ENCODE assay signal across 14 cellular contexts in the genomic region with DNA sequence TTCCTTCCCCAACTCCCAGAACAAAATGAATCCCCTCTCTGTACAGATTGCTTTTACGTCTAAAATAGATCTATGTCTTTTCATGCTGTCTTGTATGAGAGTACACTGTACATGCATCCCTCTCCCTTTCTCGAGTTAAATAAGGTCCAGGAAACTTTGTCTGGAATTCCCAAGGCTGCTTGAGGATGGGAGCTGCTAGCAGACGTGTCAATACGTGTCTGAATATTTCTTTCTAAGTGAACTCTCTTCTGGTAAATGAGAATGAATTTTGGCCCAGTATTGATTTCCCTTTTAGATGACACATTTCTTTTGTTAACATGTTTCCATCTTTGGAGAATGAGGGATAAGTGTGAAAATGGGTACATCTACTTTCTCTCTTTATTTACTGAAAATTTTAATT. TPM values are rescaled to one million over a fixed set of nuclear protein-coding genes. Genes with fewer than 3 reads are reported as not detected.
A peak's percentile ranks its signal among the peaks of the same experiment; 100 is the strongest.
DNase-seq lines count a peak whose midpoint lies in the region; ATAC-seq and TF ChIP-seq lines count a peak whose summit lies in the region.
"Had no signal": no experiment of that assay in that cellular context is flagged by ENCODE, and none has a peak within 500 bp of the region (broad histone marks: within the 10 kb centered on the region; RNA-seq: fewer than 3 reads in every experiment).

No MANE protein-coding gene starts in this region.

- H2AK5ac ChIP-seq in neuronal stem cell (ENCODE audit: low read depth, low read length): no peak overlapping the region

- no peak for TF ChIP-seq EP300 in suprapubic skin (IDR thresholded peaks at IDR 0.05)

- no peak for ATAC-seq in GM18909 (IDR thresholded peaks at IDR 0.05; ENCODE audit: poor library complexity, unreplicated experiment)

- peaks cover 0 to 4% of the 10 kb centered on the region in 2 donors for H3K4me1 ChIP-seq in breast epithelium
- peaks cover 16% of the 10 kb centered on the region for H3K4me1 ChIP-seq in suprapubic skin
- no peaks in the 10 kb centered on the region for H3K4me1 ChIP-seq in adrenal gland (replicated peaks in 1 of 2)
- H3K4me1 ChIP-seq in neuronal stem cell (ENCODE audit: control insufficient read depth in 2 of 2, insufficient read depth in 1 of 2, low read depth in 1 of 2, low read length in 2 of 2): peaks cover 0 to 2% of the 10 kb centered on the region in 2 donors
- H3K4me1 ChIP-seq: BLaER1 treated with 17β-estradiol and CSF1 and Interleukin-3, amounts not matched to agents 10 nM and 100 nM; HAP-1 had no signal

- WGBS in suprapubic skin: 57% methylated on average over 4 of the region's 4 CpGs
- 79 to 86% (median 85%) methylated on average over 4 of the region's 4 CpGs for WGBS in adrenal gland, 4 donors
- no CpG with 5 or more reads among the region's 4 CpGs for WGBS in neuronal stem cell (ENCODE audit: extremely low coverage in 2 of 2, insufficient read length in 2 of 2, insufficient replicate concordance in 1 of 2), 2 donors

- TF ChIP-seq POLR2A in breast epithelium (IDR thresholded peaks at IDR 0.05) (no peak), suprapubic skin (IDR thresholded peaks at IDR 0.05) (no peak), adrenal gland (IDR thresholded peaks at IDR 0.05) (no peak)

- no peak overlapping the region for H3K4me2 ChIP-seq in neuronal stem cell (ENCODE audit: insufficient read depth, low read length, poor library complexity, severe bottlenecking)
- H3K4me2 ChIP-seq: BLaER1 treated with 17β-estradiol and CSF1 and Interleukin-3, amounts not matched to agents 10 nM and 100 nM had no signal

- no peaks in the 10 kb centered on the region for H3K79me1 ChIP-seq in neuronal stem cell (ENCODE audit: low read depth, low read length)

- H3K9me3 Mint-ChIP-seq in nephron progenitor cell: peaks cover 18% of the 10 kb centered on the region

- H2BK12ac ChIP-seq in neuronal stem cell (ENCODE audit: low read length): no peak overlapping the region

- H4K91ac ChIP-seq in neuronal stem cell (ENCODE audit: low read depth, low read length, poor library complexity): no peak overlapping the region

- TF ChIP-seq CTCF in breast epithelium (IDR thresholded peaks at IDR 0.05) (no peak), dorsolateral prefrontal cortex (IDR thresholded peaks at IDR 0.05 in 54 of 56, conservative IDR thresholded peaks at IDR 0.05 in 2 of 56; ENCODE audit: low read depth in 1 of 56, partially characterized antibody in 56 of 56) (no peak), nephron progenitor cell (IDR thresholded peaks at IDR 0.05) (no peak), suprapubic skin (IDR thresholded peaks at IDR 0.05) (no peak), adrenal gland (IDR thresholded peaks at IDR 0.05) (no peak)

- H3K36me3 ChIP-seq in breast epithelium (no peaks in the 10 kb centered on the region), suprapubic skin (no peaks in the 10 kb centered on the region), adrenal gland (replicated peaks in 1 of 2) (no peaks in the 10 kb centered on the region), neuronal stem cell (replicated peaks in 1 of 2; ENCODE audit: control insufficient read depth in 2 of 2, insufficient read depth in 2 of 2, low read length in 2 of 2) (no peaks in the 10 kb centered on the region)
- H3K36me3 ChIP-seq: BLaER1 treated with 17β-estradiol and CSF1 and Interleukin-3, amounts not matched to agents 10 nM and 100 nM; HAP-1 had no signal

- H3K23ac ChIP-seq in neuronal stem cell (ENCODE audit: low read depth, low read length, poor library complexity): no peak overlapping the region

- H3K27ac ChIP-seq in breast epithelium (peak overlapping the region; percentile 83 to 86), dorsolateral prefrontal cortex (peak overlapping the region in 38 of 59 donors; percentile 7 to 91 (median 76)), suprapubic skin (peak overlapping the region; percentile 2), adrenal gland (no peak overlapping the region), neuronal stem cell (replicated peaks; ENCODE audit: low read length) (no peak overlapping the region)
- H3K27ac ChIP-seq: BLaER1 treated with 17β-estradiol and CSF1 and Interleukin-3, amounts not matched to agents 10 nM and 100 nM had no signal

- intact Hi-C loops in breast epithelium (cut with DNase I; ENCODE audit: low total_unique reads): no loop called here
- intact Hi-C loops in dorsolateral prefrontal cortex (cut with DNase I): loop anchor here (5.0 kb wide), 1 partner anchor 60 kb away; the partner anchor contains the start of gene GAS1 (in 2 of the 2)
- intact Hi-C loops in adrenal gland (cut with DNase I): no loop called here

- H2BK15ac ChIP-seq in neuronal stem cell (ENCODE audit: low read length): no peak overlapping the region

- no peaks in the 10 kb centered on the region for H3K27me3 Mint-ChIP-seq in nephron progenitor cell (ENCODE audit: low read depth, poor library complexity)
- H3K27me3 Mint-ChIP-seq: CD4-positive, CD25-positive, alpha-beta regulatory T cell had no signal

- H4K8ac ChIP-seq in neuronal stem cell (ENCODE audit: low read depth, low read length): no peak overlapping the region

- peaks cover 35% of the 10 kb centered on the region for H3K36me3 Mint-ChIP-seq in nephron progenitor cell (ENCODE audit: low read depth)
- H3K36me3 Mint-ChIP-seq: CD4-positive, CD25-positive, alpha-beta regulatory T cell had no signal

- H3K4me3 ChIP-seq in breast epithelium (no peak overlapping the region), dorsolateral prefrontal cortex (no peak overlapping the region), suprapubic skin (no peak overlapping the region), adrenal gland (no peak overlapping the region), neuronal stem cell (ENCODE audit: low read length in 2 of 2) (no peak overlapping the region)
- H3K4me3 ChIP-seq: BLaER1 treated with 17β-estradiol and CSF1 and Interleukin-3, amounts not matched to agents 10 nM and 100 nM; HAP-1 had no signal

- DNase-seq in breast epithelium (ENCODE audit: low spot score in 2 of 2): no peak
- no peak for DNase-seq in dorsolateral prefrontal cortex
- DNase-seq in nephron progenitor cell: no peak
- DNase-seq in suprapubic skin (ENCODE audit: low spot score in 2 of 2): no peak
- no peak for DNase-seq in adrenal gland
- DNase-seq in HuH-7 (ENCODE audit: low spot score): no peak
- DNase-seq in neuronal stem cell (ENCODE audit: low spot score): no peak
- DNase-seq: ACHN; CD4-positive, CD25-positive, alpha-beta regulatory T cell; DMS53; GF-D8 had no signal

- no peak overlapping the region for H3K18ac ChIP-seq in neuronal stem cell (ENCODE audit: low read length)

- no peak overlapping the region for H2BK120ac ChIP-seq in neuronal stem cell (ENCODE audit: low read depth, low read length)

- no peak overlapping the region for H3K4me3 Mint-ChIP-seq in nephron progenitor cell
- H3K4me3 Mint-ChIP-seq: CD4-positive, CD25-positive, alpha-beta regulatory T cell had no signal

- no peak overlapping the region for H3K4ac ChIP-seq in neuronal stem cell (ENCODE audit: low read length)

- no peak overlapping the region for H3K9ac ChIP-seq in neuronal stem cell (ENCODE audit: low read depth, low read length, poor library complexity)
- H3K9ac ChIP-seq: BLaER1 treated with 17β-estradiol and CSF1 and Interleukin-3, amounts not matched to agents 10 nM and 100 nM had no signal

- H2BK5ac ChIP-seq in neuronal stem cell (ENCODE audit: low read length): no peak overlapping the region

- H3K4me1 Mint-ChIP-seq in nephron progenitor cell: peaks cover 38% of the 10 kb centered on the region
- H3K4me1 Mint-ChIP-seq: CD4-positive, CD25-positive, alpha-beta regulatory T cell had no signal

- H3K27me3 ChIP-seq in breast epithelium (no peaks in the 10 kb centered on the region), dorsolateral prefrontal cortex (no peaks in the 10 kb centered on the region), suprapubic skin (no peaks in the 10 kb centered on the region), adrenal gland (no peaks in the 10 kb centered on the region), neuronal stem cell (ENCODE audit: control insufficient read depth in 3 of 3, insufficient read depth in 3 of 3, low read depth in 1 of 3, low read length in 3 of 3) (no peaks in the 10 kb centered on the region)
- H3K27me3 ChIP-seq: BLaER1 treated with 17β-estradiol and CSF1 and Interleukin-3, amounts not matched to agents 10 nM and 100 nM had no signal

- H3K9me3 ChIP-seq in breast epithelium (no peaks in the 10 kb centered on the region), suprapubic skin (peaks cover 7% of the 10 kb centered on the region), adrenal gland (replicated peaks in 1 of 3) (no peaks in the 10 kb centered on the region), neuronal stem cell (replicated peaks in 1 of 2; ENCODE audit: control insufficient read depth in 2 of 2, insufficient read depth in 1 of 2, low read depth in 1 of 2, low read length in 2 of 2) (no peaks in the 10 kb centered on the region)
- H3K9me3 ChIP-seq: HAP-1 had no signal

- H3K14ac ChIP-seq in neuronal stem cell (ENCODE audit: low read length): no peak overlapping the region

- H3K27ac Mint-ChIP-seq in nephron progenitor cell: peak overlapping the region; percentile 54
- H3K27ac Mint-ChIP-seq: CD4-positive, CD25-positive, alpha-beta regulatory T cell had no signal

- H2AFZ ChIP-seq in neuronal stem cell (ENCODE audit: low read length): no peak overlapping the region

RNA-seq across cellular contexts. Expression of gene GAS1, which starts 59.6 kb away (rescaled TPM):
- total RNA-seq in breast epithelium: 10 to 100 TPM; 48.2 to 99.9 (median 79.8) TPM
- 10 to 100 TPM in 6 of 120 experiments, 1 to 10 TPM in 114; 2.7 to 16.6 (median 5.4) TPM for total RNA-seq in dorsolateral prefrontal cortex
- total RNA-seq in suprapubic skin: 10 to 100 TPM; 22.8 to 50.6 (median 40.1) TPM
- total RNA-seq in adrenal gland: 10 to 100 TPM in 6 of 8 donors, 1 to 10 TPM in 2; 4.7 to 49.0 (median 18.0) TPM
- polyA plus RNA-seq in adrenal gland: 1 to 10 TPM; 4.4 to 7.9 (median 7.3) TPM
- 54.5 TPM for polyA plus RNA-seq in neuronal stem cell (2013, experiment 1 of 2)
- polyA plus RNA-seq in neuronal stem cell (2013, experiment 2 of 2): 55.0 TPM

Comparison
In these comparisons a context has a peak if more than half of its experiments do, and no peak if none do; other contexts are left out.
1. H3K27ac ChIP-seq: peak in breast epithelium (2 of 2), dorsolateral prefrontal cortex (38 of 59) and suprapubic skin (single experiment); none in adrenal gland (0 of 5) and neuronal stem cell (single experiment).
2. intact Hi-C loops: an anchor here in dorsolateral prefrontal cortex (5.0 kb wide); none called in breast epithelium and adrenal gland.